In genomic region chr4:74374561-74375327, GRCh38 we compare ENCODE assay signal across 11 cellular contexts. TPM values are rescaled to one million over a fixed set of nuclear protein-coding genes. Genes with fewer than 3 reads are reported as not detected.
DNase-seq lines count a peak whose midpoint lies in the region; ATAC-seq and TF ChIP-seq lines count a peak whose summit lies in the region.
"Had no signal": no experiment of that assay in that cellular context is flagged by ENCODE, and none has a peak within 500 bp of the region (broad histone marks: within the 10 kb centered on the region; RNA-seq: fewer than 3 reads in every experiment).

No MANE protein-coding gene starts in this region.

- H3K9me3 ChIP-seq in Karpas-422 (ENCODE audit: low read length), result no peaks in the 10 kb centered on the region
- H3K9me3 ChIP-seq: HAP-1, tibial nerve had no signal

- no peaks in the 10 kb centered on the region for H3K79me2 ChIP-seq in Karpas-422 (ENCODE audit: low read length)

- H3K9ac ChIP-seq in Karpas-422 (ENCODE audit: low read length), result no peak overlapping the region

- H4K20me1 ChIP-seq in Karpas-422 (ENCODE audit: insufficient read depth, low read depth, low read length), result no peaks in the 10 kb centered on the region

- H3K4me1 ChIP-seq in Karpas-422 (ENCODE audit: low read length), result no peaks in the 10 kb centered on the region
- H3K4me1 ChIP-seq: HAP-1, tibial nerve had no signal

- POLR2A ChIA-PET in RWPE1 (lab: Yijun Ruan, JAX; ENCODE audit: low non-redundant PET), result interaction anchor here (0.6 kb wide), 1 partner anchor 60 kb away, joined by 4 read pairs; no protein-coding TSS in a partner anchor

- no peaks in the 10 kb centered on the region for H3K27me3 ChIP-seq in Karpas-422 (ENCODE audit: low read length)
- H3K27me3 ChIP-seq: tibial nerve had no signal

- TF ChIP-seq CTCF in RWPE1 (conservative IDR thresholded peaks at IDR 0.05; ENCODE audit: low read depth) (no peak), fibroblast of the aortic adventitia (IDR thresholded peaks at IDR 0.05; ENCODE audit: insufficient read depth, low read length) (no peak)

- H3K4me3 ChIP-seq in fibroblast of the aortic adventitia (ENCODE audit: low read depth, low read length), result no peak overlapping the region
- H3K4me3 ChIP-seq in Karpas-422 (ENCODE audit: low read length), result no peak overlapping the region
- H3K4me3 ChIP-seq: HAP-1, tibial nerve had no signal

- no peaks in the 10 kb centered on the region for H3K9me2 ChIP-seq in Karpas-422 (replicated peaks; ENCODE audit: insufficient read depth, low read length)

- ATAC-seq in HG03280 (IDR thresholded peaks at IDR 0.05; ENCODE audit: unreplicated experiment) (no peak), GM18858 (IDR thresholded peaks at IDR 0.05; ENCODE audit: unreplicated experiment) (no peak)

- CTCF ChIA-PET in RWPE1 (lab: Yijun Ruan, JAX), result interaction anchor here (0.6 to 0.7 kb wide), 3 partner anchors 36 to 53 kb away, joined by 3 to 4 read pairs (median 4); no protein-coding TSS in a partner anchor

- no peaks in the 10 kb centered on the region for H3K36me3 ChIP-seq in Karpas-422 (ENCODE audit: insufficient read depth, low read length)
- H3K36me3 ChIP-seq: HAP-1, tibial nerve had no signal

- H3K27ac ChIP-seq in RWPE1 (peak overlapping the region; percentile 97), Karpas-422 (ENCODE audit: low read length) (no peak overlapping the region)
- H3K27ac ChIP-seq: tibial nerve had no signal

- no peak overlapping the region for H2AFZ ChIP-seq in Karpas-422 (ENCODE audit: low read length)

- no peak overlapping the region for H3K4me2 ChIP-seq in Karpas-422 (ENCODE audit: low read depth, low read length, poor library complexity, severe bottlenecking)

- peak; percentile 2 for DNase-seq in stimulated activated CD4-positive, alpha-beta T cell treated with anti-CD3 and anti-CD28 coated beads, Interleukin-12 subunit alpha, Interleukin-12 subunit beta, amount 100 ng/mL, for 4 hours
- DNase-seq in stimulated activated CD4-positive, alpha-beta T cell treated with anti-CD3 and anti-CD28 coated beads, Interleukin-4, amount 100 ng/mL, for 4 hours, result no peak
- DNase-seq in RWPE1 (ENCODE audit: low spot score) (peak; percentile 91), fibroblast of the aortic adventitia (ENCODE audit: low read depth) (peak; percentile 54), ureter (ENCODE audit: low spot score) (peak; percentile 53), Karpas-422 (no peak)
- DNase-seq: NCI-H2171 had no signal

RNA-seq across cellular contexts. Expression of gene EREG, which starts 9.8 kb away (rescaled TPM):
- total RNA-seq in fibroblast of the aortic adventitia (ENCODE audit: low replicate concordance) (15.0 TPM in 1 of 2 replicates, not detected in the other), ureter (0.65 TPM)
- total RNA-seq in Karpas-422 (2014; rRNA removed; shearing (Covaris generic); ENCODE audit: low replicate concordance), result not detected in 2 replicates

Comparison
In these comparisons a context has a peak if more than half of its experiments do, and no peak if none do; other contexts are left out.
1. DNase-seq: peak in stimulated activated CD4-positive, alpha-beta T cell treated with anti-CD3 and anti-CD28 coated beads, Interleukin-12 subunit alpha, Interleukin-12 subunit beta, amount 100 ng/mL, for 4 hours (single experiment), RWPE1 (single experiment), fibroblast of the aortic adventitia (single experiment) and ureter (single experiment); none in stimulated activated CD4-positive, alpha-beta T cell treated with anti-CD3 and anti-CD28 coated beads, Interleukin-4, amount 100 ng/mL, for 4 hours (0 of 2) and Karpas-422 (single experiment).